9 cellular contexts compared by ENCODE assay signal in the genomic region with DNA sequence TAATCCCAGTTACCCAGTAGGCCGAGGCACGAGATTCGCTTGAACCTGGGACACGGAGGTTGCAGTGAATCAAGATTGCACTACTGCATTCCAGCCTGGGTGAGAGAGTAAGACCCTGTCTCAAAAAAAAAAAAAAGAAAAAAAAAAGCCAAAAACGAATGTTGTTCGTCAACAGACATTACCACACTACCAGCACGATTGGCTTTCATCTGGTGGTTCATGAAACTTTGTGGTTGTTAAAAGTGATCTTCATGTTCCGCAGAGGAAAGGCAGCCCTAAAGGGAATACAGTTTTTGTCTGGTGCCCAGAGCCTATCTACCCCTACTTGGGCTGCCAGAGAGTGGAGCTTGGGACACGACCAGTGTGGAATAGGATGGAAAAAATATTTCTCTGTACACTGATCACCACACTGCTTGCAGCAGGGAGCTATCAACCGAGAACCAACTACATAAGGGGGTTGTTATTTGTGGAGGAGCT. TPM values are rescaled to one million over a fixed set of nuclear protein-coding genes. Genes with fewer than 3 reads are reported as not detected.
DNase-seq lines count a peak whose midpoint lies in the region; ATAC-seq lines count a peak whose summit lies in the region.
"Had no signal": no experiment of that assay in that cellular context is flagged by ENCODE, and none has a peak within 500 bp of the region (broad histone marks: within the 10 kb centered on the region; RNA-seq: fewer than 3 reads in every experiment).

No MANE protein-coding gene starts in this region.

- DNase-seq in activated CD4-positive, alpha-beta T cell treated with anti-CD3 and anti-CD28 coated beads for 4 hours: peak; percentile 37 to 39
- no peak for DNase-seq in activated CD4-positive, alpha-beta T cell treated with anti-CD3 and anti-CD28 coated beads, Interleukin-2, amount 50 U/mL, for 48 hours
- peak; percentile 57 for DNase-seq in activated T-helper 1 cell treated with anti-CD3 and anti-CD28 coated beads, Interleukin-12 subunit alpha, Interleukin-12 subunit beta, Interleukin-2, Interleukin-4 antibody, amounts not matched to agents 30 ng/mL and 10 ng/mL and 1 ng/mL, durations not matched to agents 14 hours and 24 hours and 36 hours (ENCODE audit: low spot score)
- DNase-seq in dermis blood vessel endothelial cell (no peak), amygdala (lab: John Stamatoyannopoulos, UW) (no peak), DMS 273 (lab: John Stamatoyannopoulos, UW; ENCODE audit: unreplicated experiment) (no peak)
- DNase-seq: uterus had no signal

- peak; percentile 0 for ATAC-seq in HG03378 (IDR thresholded peaks at IDR 0.05; ENCODE audit: unreplicated experiment)

- peak overlapping the region; percentile 84 for H3K27ac Mint-ChIP-seq in activated T-helper 1 cell treated with anti-CD3 and anti-CD28 coated beads, Interleukin-12 subunit alpha, Interleukin-12 subunit beta, Interleukin-2, Interleukin-4 antibody, amounts not matched to agents 30 ng/mL and 10 ng/mL and 1 ng/mL, durations not matched to agents 14 hours and 24 hours and 36 hours
- peak overlapping the region; percentile 84 for H3K27ac Mint-ChIP-seq in stimulated activated naive CD8-positive, alpha-beta T cell treated with anti-CD3 and anti-CD28 coated beads, Interleukin-15, Interleukin-2, amounts not matched to agents 100 ng/mL and 50 ng/mL, for 24 hours

- peaks cover 3% of the 10 kb centered on the region for H3K36me3 Mint-ChIP-seq in activated T-helper 1 cell treated with anti-CD3 and anti-CD28 coated beads, Interleukin-12 subunit alpha, Interleukin-12 subunit beta, Interleukin-2, Interleukin-4 antibody, amounts not matched to agents 30 ng/mL and 10 ng/mL and 1 ng/mL, durations not matched to agents 14 hours and 24 hours and 36 hours (ENCODE audit: low read depth)
- H3K36me3 Mint-ChIP-seq in stimulated activated naive CD8-positive, alpha-beta T cell treated with anti-CD3 and anti-CD28 coated beads, Interleukin-15, Interleukin-2, amounts not matched to agents 100 ng/mL and 50 ng/mL, for 24 hours (ENCODE audit: low read depth): no peaks in the 10 kb centered on the region

- no peaks in the 10 kb centered on the region for H3K9me3 Mint-ChIP-seq in activated T-helper 1 cell treated with anti-CD3 and anti-CD28 coated beads, Interleukin-12 subunit alpha, Interleukin-12 subunit beta, Interleukin-2, Interleukin-4 antibody, amounts not matched to agents 30 ng/mL and 10 ng/mL and 1 ng/mL, durations not matched to agents 14 hours and 24 hours and 36 hours
- no peaks in the 10 kb centered on the region for H3K9me3 Mint-ChIP-seq in stimulated activated naive CD8-positive, alpha-beta T cell treated with anti-CD3 and anti-CD28 coated beads, Interleukin-15, Interleukin-2, amounts not matched to agents 100 ng/mL and 50 ng/mL, for 24 hours

- H3K27me3 Mint-ChIP-seq in activated T-helper 1 cell treated with anti-CD3 and anti-CD28 coated beads, Interleukin-12 subunit alpha, Interleukin-12 subunit beta, Interleukin-2, Interleukin-4 antibody, amounts not matched to agents 30 ng/mL and 10 ng/mL and 1 ng/mL, durations not matched to agents 14 hours and 24 hours and 36 hours (ENCODE audit: insufficient read depth): peaks cover 30% of the 10 kb centered on the region
- peaks cover 10% of the 10 kb centered on the region for H3K27me3 Mint-ChIP-seq in stimulated activated naive CD8-positive, alpha-beta T cell treated with anti-CD3 and anti-CD28 coated beads, Interleukin-15, Interleukin-2, amounts not matched to agents 100 ng/mL and 50 ng/mL, for 24 hours

- peak overlapping the region; percentile 73 for H3K4me3 Mint-ChIP-seq in activated T-helper 1 cell treated with anti-CD3 and anti-CD28 coated beads, Interleukin-12 subunit alpha, Interleukin-12 subunit beta, Interleukin-2, Interleukin-4 antibody, amounts not matched to agents 30 ng/mL and 10 ng/mL and 1 ng/mL, durations not matched to agents 14 hours and 24 hours and 36 hours
- H3K4me3 Mint-ChIP-seq in stimulated activated naive CD8-positive, alpha-beta T cell treated with anti-CD3 and anti-CD28 coated beads, Interleukin-15, Interleukin-2, amounts not matched to agents 100 ng/mL and 50 ng/mL, for 24 hours: peak overlapping the region; percentile 68

- intact Hi-C loops in activated T-helper 1 cell treated with anti-CD3 and anti-CD28 coated beads, Interleukin-12 subunit alpha, Interleukin-12 subunit beta, Interleukin-2, Interleukin-4 antibody, amounts not matched to agents 30 ng/mL and 10 ng/mL and 1 ng/mL, durations not matched to agents 14 hours and 24 hours and 36 hours (cut with micrococcal nuclease): loop anchor here (5.0 to 10.0 kb wide), 4 partner anchors 314 to 1079 kb away; a partner anchor contains a TSS

- peaks cover 85% of the 10 kb centered on the region for H3K4me1 Mint-ChIP-seq in activated T-helper 1 cell treated with anti-CD3 and anti-CD28 coated beads, Interleukin-12 subunit alpha, Interleukin-12 subunit beta, Interleukin-2, Interleukin-4 antibody, amounts not matched to agents 30 ng/mL and 10 ng/mL and 1 ng/mL, durations not matched to agents 14 hours and 24 hours and 36 hours (ENCODE audit: low read depth)
- peaks cover 100% of the 10 kb centered on the region for H3K4me1 Mint-ChIP-seq in stimulated activated naive CD8-positive, alpha-beta T cell treated with anti-CD3 and anti-CD28 coated beads, Interleukin-15, Interleukin-2, amounts not matched to agents 100 ng/mL and 50 ng/mL, for 24 hours (ENCODE audit: low read depth)

RNA-seq across cellular contexts. Expression of a gene that starts 13.6 kb away (rescaled TPM):
- total RNA-seq in activated T-helper 1 cell treated with anti-CD3 and anti-CD28 coated beads, Interleukin-12 subunit alpha, Interleukin-12 subunit beta, Interleukin-2, Interleukin-4 antibody, amounts not matched to agents 30 ng/mL and 10 ng/mL and 1 ng/mL, durations not matched to agents 14 hours and 24 hours and 36 hours: 83.3 and 86.3 TPM in 2 replicates
- total RNA-seq in dermis blood vessel endothelial cell: 57.4 and 188 TPM in 2 replicates

Comparison
In these comparisons a context has a peak if more than half of its experiments do, and no peak if none do; other contexts are left out.
1. DNase-seq: peak in activated CD4-positive, alpha-beta T cell treated with anti-CD3 and anti-CD28 coated beads for 4 hours (2 of 2) and activated T-helper 1 cell treated with anti-CD3 and anti-CD28 coated beads, Interleukin-12 subunit alpha, Interleukin-12 subunit beta, Interleukin-2, Interleukin-4 antibody, amounts not matched to agents 30 ng/mL and 10 ng/mL and 1 ng/mL, durations not matched to agents 14 hours and 24 hours and 36 hours (single experiment); none in activated CD4-positive, alpha-beta T cell treated with anti-CD3 and anti-CD28 coated beads, Interleukin-2, amount 50 U/mL, for 48 hours (0 of 2), dermis blood vessel endothelial cell (single experiment), amygdala (0 of 56) and DMS 273 (single experiment).